ENCODE assay signal across 18 cellular contexts in the genomic region with DNA sequence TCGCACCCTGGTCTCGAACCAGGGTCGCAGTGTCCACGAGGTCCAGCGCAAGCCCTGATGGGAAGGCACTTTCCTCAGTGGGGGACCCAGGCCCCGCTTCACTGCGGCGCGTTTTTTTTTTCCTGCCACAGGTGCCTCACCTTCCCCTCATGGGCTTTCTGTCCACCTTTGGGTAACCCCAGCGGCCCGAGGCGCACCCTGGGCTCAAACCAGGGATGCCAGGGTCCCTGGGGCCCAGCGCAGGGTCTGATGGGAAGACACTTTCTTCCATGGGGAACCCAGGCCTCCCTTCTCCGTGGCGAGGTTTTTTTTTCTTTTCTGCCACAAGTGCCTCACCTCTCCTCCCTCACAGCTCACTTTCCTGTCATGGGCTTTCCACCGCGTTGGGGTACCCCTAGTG.
DNase-seq lines count a peak whose midpoint lies in the region; ATAC-seq and TF ChIP-seq lines count a peak whose summit lies in the region.
"Had no signal": no experiment of that assay in that cellular context is flagged by ENCODE, and none has a peak within 500 bp of the region (broad histone marks: within the 10 kb centered on the region; RNA-seq: fewer than 3 reads in every experiment).

No MANE protein-coding gene starts in this region.

- 66 to 77% methylated on average over 17 of the region's 17 CpGs for WGBS in body of pancreas, 2 donors

- H3K27me3 Mint-ChIP-seq in activated T-cell treated with anti-CD3 and anti-CD28 coated beads, Interleukin-2, amount 50 U/mL, for 4 hours (ENCODE audit: low read depth): no peaks in the 10 kb centered on the region
- no peaks in the 10 kb centered on the region for H3K27me3 Mint-ChIP-seq in activated T-cell treated with anti-CD3 and anti-CD28 coated beads, Interleukin-2, amount 50 U/mL, for 24 hours
- H3K27me3 Mint-ChIP-seq: B cell; CD4-positive, CD25-positive, alpha-beta regulatory T cell; CD8-positive, alpha-beta memory T cell had no signal

- intact Hi-C loops in body of pancreas (cut with DNase I): no loop called here

- TF ChIP-seq CTCF in C4-2B (conservative IDR thresholded peaks at IDR 0.05): no peak
- TF ChIP-seq CTCF in body of pancreas (IDR thresholded peaks at IDR 0.05): no peak

- H3K36me3 Mint-ChIP-seq in activated T-cell treated with anti-CD3 and anti-CD28 coated beads, Interleukin-2, amount 50 U/mL, for 4 hours (ENCODE audit: insufficient read depth): no peaks in the 10 kb centered on the region
- no peaks in the 10 kb centered on the region for H3K36me3 Mint-ChIP-seq in activated T-cell treated with anti-CD3 and anti-CD28 coated beads, Interleukin-2, amount 50 U/mL, for 24 hours (ENCODE audit: low read depth)
- H3K36me3 Mint-ChIP-seq: CD4-positive, CD25-positive, alpha-beta regulatory T cell; CD8-positive, alpha-beta memory T cell had no signal

- H3K9me3 Mint-ChIP-seq in activated T-cell treated with anti-CD3 and anti-CD28 coated beads, Interleukin-2, amount 50 U/mL, for 4 hours: no peaks in the 10 kb centered on the region
- no peaks in the 10 kb centered on the region for H3K9me3 Mint-ChIP-seq in activated T-cell treated with anti-CD3 and anti-CD28 coated beads, Interleukin-2, amount 50 U/mL, for 24 hours

- H3K36me3 ChIP-seq in NT2/D1 (ENCODE audit: insufficient read depth, insufficient read length, low read length) (no peaks in the 10 kb centered on the region), body of pancreas (replicated peaks in 1 of 2; ENCODE audit: insufficient read depth in 1 of 2, low read depth in 2 of 2) (no peaks in the 10 kb centered on the region)
- H3K36me3 ChIP-seq: BLaER1 treated with 17β-estradiol and CSF1 and Interleukin-3, amounts not matched to agents 10 nM and 100 nM; HAP-1 had no signal

- H3K4me3 ChIP-seq in NT2/D1 (ENCODE audit: insufficient read length, low read depth) (peak overlapping the region; percentile 75), body of pancreas (no peak overlapping the region)
- H3K4me3 ChIP-seq: BLaER1 treated with 17β-estradiol and CSF1 and Interleukin-3, amounts not matched to agents 10 nM and 100 nM; HAP-1 had no signal

- peak overlapping the region; percentile 81 for H3K4me3 Mint-ChIP-seq in activated T-cell treated with anti-CD3 and anti-CD28 coated beads, Interleukin-2, amount 50 U/mL, for 4 hours
- no peak overlapping the region for H3K4me3 Mint-ChIP-seq in activated T-cell treated with anti-CD3 and anti-CD28 coated beads, Interleukin-2, amount 50 U/mL, for 24 hours
- H3K4me3 Mint-ChIP-seq: B cell; CD4-positive, CD25-positive, alpha-beta regulatory T cell; CD8-positive, alpha-beta memory T cell had no signal

- DNase-seq in activated T-cell treated with anti-CD3 and anti-CD28 coated beads, Interleukin-2, amount 50 U/mL, for 4 hours: no peak
- DNase-seq in activated T-cell treated with anti-CD3 and anti-CD28 coated beads, Interleukin-2, amount 50 U/mL, for 24 hours: no peak
- no peak for DNase-seq in NT2/D1 (ENCODE audit: low read depth, low spot score)
- no peak for DNase-seq in RPMI8226
- no peak for DNase-seq in islet precursor cell
- no peak for DNase-seq in body of pancreas
- DNase-seq: CD4-positive, CD25-positive, alpha-beta regulatory T cell; CD8-positive, alpha-beta memory T cell; COR-L47; DMS 273 treated with DMSO at 0.1 percent for 48 hours; DMS53; DND-41; EL; GM23248 had no signal

- H3K4me1 Mint-ChIP-seq in activated T-cell treated with anti-CD3 and anti-CD28 coated beads, Interleukin-2, amount 50 U/mL, for 4 hours (ENCODE audit: low read depth): peaks cover 2% of the 10 kb centered on the region
- H3K4me1 Mint-ChIP-seq in activated T-cell treated with anti-CD3 and anti-CD28 coated beads, Interleukin-2, amount 50 U/mL, for 24 hours (ENCODE audit: low read depth): no peaks in the 10 kb centered on the region
- H3K4me1 Mint-ChIP-seq: B cell; CD4-positive, CD25-positive, alpha-beta regulatory T cell; CD8-positive, alpha-beta memory T cell had no signal

- H3K27ac ChIP-seq in C4-2B (peak overlapping the region; percentile 87), body of pancreas (no peak overlapping the region)
- H3K27ac ChIP-seq: BLaER1 treated with 17β-estradiol and CSF1 and Interleukin-3, amounts not matched to agents 10 nM and 100 nM; GM23248 had no signal

- H3K4me1 ChIP-seq in NT2/D1 (ENCODE audit: insufficient read depth, insufficient read length) (peaks cover 2% of the 10 kb centered on the region), body of pancreas (peaks cover 6% of the 10 kb centered on the region)
- H3K4me1 ChIP-seq: HAP-1 had no signal

- H3K27me3 ChIP-seq in NT2/D1 (ENCODE audit: insufficient read depth, insufficient read length): no peaks in the 10 kb centered on the region
- H3K27me3 ChIP-seq in body of pancreas: no peaks in the 10 kb centered on the region
- H3K27me3 ChIP-seq: BLaER1 treated with 17β-estradiol and CSF1 and Interleukin-3, amounts not matched to agents 10 nM and 100 nM had no signal

- H3K27ac Mint-ChIP-seq in activated T-cell treated with anti-CD3 and anti-CD28 coated beads, Interleukin-2, amount 50 U/mL, for 24 hours: no peak overlapping the region
- H3K27ac Mint-ChIP-seq: B cell; CD8-positive, alpha-beta memory T cell had no signal

- no peak for TF ChIP-seq POLR2A in body of pancreas (IDR thresholded peaks at IDR 0.05)

- ATAC-seq in activated T-cell treated with anti-CD3 and anti-CD28 coated beads, Interleukin-2, amount 50 U/mL, for 4 hours: no peak
- no peak for ATAC-seq in body of pancreas

- H3K9me3 ChIP-seq in NT2/D1 (ENCODE audit: insufficient read depth, low read length): no peaks in the 10 kb centered on the region
- H3K9me3 ChIP-seq in body of pancreas: no peaks in the 10 kb centered on the region
- H3K9me3 ChIP-seq: HAP-1 had no signal

- no peak overlapping the region for H3K9ac ChIP-seq in NT2/D1 (ENCODE audit: insufficient read length, low read depth)
- H3K9ac ChIP-seq: BLaER1 treated with 17β-estradiol and CSF1 and Interleukin-3, amounts not matched to agents 10 nM and 100 nM had no signal
